Comparison of ENCODE assay signal across 25 cellular contexts in the genomic region with DNA sequence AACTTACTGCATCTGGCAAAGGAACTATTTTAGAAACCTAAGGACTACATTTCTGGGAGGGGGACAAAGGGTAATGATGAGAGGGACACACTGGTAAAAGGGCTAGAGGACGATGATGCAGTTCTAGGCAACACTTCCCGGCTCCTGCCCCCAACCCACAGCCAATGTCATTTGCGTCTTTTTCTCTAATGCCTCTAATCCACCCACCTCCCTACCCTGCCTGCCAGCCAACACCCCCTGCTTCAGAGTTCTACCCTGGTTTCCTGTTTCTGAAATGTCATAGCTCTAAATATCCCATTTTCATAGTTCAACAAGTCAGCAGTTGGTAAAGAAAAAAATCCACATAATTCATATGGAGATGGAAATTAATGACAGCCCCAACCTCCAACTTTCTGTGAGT.
A peak's percentile ranks its signal among the peaks of the same experiment; 100 is the strongest.
DNase-seq lines count a peak whose midpoint lies in the region; ATAC-seq and TF ChIP-seq lines count a peak whose summit lies in the region.
"Had no signal": no experiment of that assay in that cellular context is flagged by ENCODE, and none has a peak within 500 bp of the region (broad histone marks: within the 10 kb centered on the region; RNA-seq: fewer than 3 reads in every experiment).

No MANE protein-coding gene starts in this region.

- H3K27me3 ChIP-seq in CD4-positive, alpha-beta T cell (ENCODE audit: control insufficient read depth, insufficient read depth, low read length), result no peaks in the 10 kb centered on the region
- H3K27me3 ChIP-seq in right cardiac atrium (ENCODE audit: control insufficient read depth, insufficient read depth), result no peaks in the 10 kb centered on the region
- H3K27me3 ChIP-seq: cardiac muscle cell, testis, vagina had no signal

- H3K9me3 ChIP-seq in CD4-positive, alpha-beta T cell (ENCODE audit: control insufficient read depth, low read length), result no peaks in the 10 kb centered on the region
- no peaks in the 10 kb centered on the region for H3K9me3 ChIP-seq in right cardiac atrium (ENCODE audit: control insufficient read depth, low read length)
- H3K9me3 ChIP-seq: lower lobe of right lung, testis, vagina had no signal

- H3K4me3 Mint-ChIP-seq in CD4-positive, alpha-beta T cell, result peak overlapping the region; percentile 76
- H3K4me3 Mint-ChIP-seq in activated CD8-positive, alpha-beta T cell treated with anti-CD3 and anti-CD28 coated beads for 36 hours, result peak overlapping the region; percentile 62
- H3K4me3 Mint-ChIP-seq: IgD-negative memory B cell; natural killer cell treated with Interleukin-12 subunit alpha and Interleukin-12 subunit beta and Interleukin-15 and Interleukin-18, amount 100 ng/mL, for 72 hours had no signal

- ATAC-seq in CD4-positive, alpha-beta T cell (ENCODE audit: poor library complexity), result no peak
- ATAC-seq in activated CD8-positive, alpha-beta T cell treated with anti-CD3 and anti-CD28 coated beads for 36 hours, result peak; percentile 58
- ATAC-seq in right cardiac atrium, result no peak
- ATAC-seq: lower lobe of right lung; natural killer cell treated with Interleukin-12 subunit alpha and Interleukin-12 subunit beta and Interleukin-15 and Interleukin-18, amount 100 ng/mL, for 72 hours; Panc1 had no signal

- POLR2A ChIA-PET in CD4-positive, alpha-beta T cell (lab: Charles Lee), result interaction anchor here (0.7 to 2.6 kb wide), 3 partner anchors 9 to 18 kb away, joined by 3 to 12 read pairs (median 7); no protein-coding TSS in a partner anchor
- POLR2A ChIA-PET in activated CD8-positive, alpha-beta T cell treated with anti-CD3 and anti-CD28 coated beads for 36 hours (lab: Charles Lee), result no interaction called here

- no peak for TF ChIP-seq CTCF in CD4-positive, alpha-beta T cell (IDR thresholded peaks at IDR 0.05)
- TF ChIP-seq CTCF in activated CD8-positive, alpha-beta T cell treated with anti-CD3 and anti-CD28 coated beads for 36 hours (IDR thresholded peaks at IDR 0.05), result no peak
- no peak for TF ChIP-seq CTCF in coronary artery (IDR thresholded peaks at IDR 0.05)

- H3K27me3 Mint-ChIP-seq in CD4-positive, alpha-beta T cell, result peaks cover 16% of the 10 kb centered on the region
- peaks cover 8% of the 10 kb centered on the region for H3K27me3 Mint-ChIP-seq in activated CD8-positive, alpha-beta T cell treated with anti-CD3 and anti-CD28 coated beads for 36 hours

- in situ Hi-C loops in ACHN (cut with HindIII; ENCODE audit: low pct_ligation_motif_present, low pct_unique_long_range_greater_than_20kb, low sequenced_read_pairs), result no loop called here

- H3K36me3 Mint-ChIP-seq in CD4-positive, alpha-beta T cell (ENCODE audit: low read depth), result peaks cover 4% of the 10 kb centered on the region
- H3K36me3 Mint-ChIP-seq in activated CD8-positive, alpha-beta T cell treated with anti-CD3 and anti-CD28 coated beads for 36 hours (ENCODE audit: low read depth), result no peaks in the 10 kb centered on the region
- H3K36me3 Mint-ChIP-seq: CD8-positive, alpha-beta memory T cell; natural killer cell treated with Interleukin-12 subunit alpha and Interleukin-12 subunit beta and Interleukin-15 and Interleukin-18, amount 100 ng/mL, for 72 hours had no signal

- intact Hi-C loops in CD4-positive, alpha-beta T cell (cut with DNase I, micrococcal nuclease), result no loop called here
- intact Hi-C loops in activated CD8-positive, alpha-beta T cell treated with anti-CD3 and anti-CD28 coated beads for 36 hours (cut with micrococcal nuclease), result no loop called here
- intact Hi-C loops in right cardiac atrium (cut with DNase I), result no loop called here

- CTCF ChIA-PET in CD4-positive, alpha-beta T cell (lab: Charles Lee), result interaction anchor here (0.8 to 2.7 kb wide), 2 partner anchors 9 to 16 kb away, joined by 3 to 20 read pairs; no protein-coding TSS in a partner anchor
- CTCF ChIA-PET in activated CD8-positive, alpha-beta T cell treated with anti-CD3 and anti-CD28 coated beads for 36 hours (lab: Charles Lee), result interaction anchor here (1.7 to 4.1 kb wide), 2 partner anchors 16 to 20 kb away, joined by 3 to 30 read pairs; no protein-coding TSS in a partner anchor

- H3K27ac ChIP-seq in CD4-positive, alpha-beta T cell (ENCODE audit: low read depth, low read length), result no peak overlapping the region
- no peak overlapping the region for H3K27ac ChIP-seq in coronary artery
- no peak overlapping the region for H3K27ac ChIP-seq in right cardiac atrium (ENCODE audit: low read length)
- H3K27ac ChIP-seq: cardiac muscle cell, epithelial cell of prostate, lower lobe of right lung, testis, vagina had no signal

- H3K4me1 ChIP-seq in right cardiac atrium (ENCODE audit: control insufficient read depth, insufficient read depth, low read length), result no peaks in the 10 kb centered on the region
- H3K4me1 ChIP-seq: lower lobe of right lung, testis, vagina had no signal

- DNase-seq in activated CD4-positive, alpha-beta T cell treated with anti-CD3 and anti-CD28 coated beads for 48 hours, result peak; percentile 35
- no peak for DNase-seq in activated CD4-positive, alpha-beta T cell treated with anti-CD3 and anti-CD28 coated beads, Interleukin-2, amount 50 U/mL, for 1 hour
- no peak for DNase-seq in CD4-positive, alpha-beta T cell
- DNase-seq in activated CD8-positive, alpha-beta T cell treated with anti-CD3 and anti-CD28 coated beads for 36 hours, result peak; percentile 61
- peak; percentile 5 for DNase-seq in coronary artery (ENCODE audit: low spot score)
- no peak for DNase-seq in right cardiac atrium
- no peak for DNase-seq in ACHN
- DNase-seq in NCI-H187 (lab: John Stamatoyannopoulos, UW), result no peak
- DNase-seq: cortex of kidney; effector memory CD4-positive, alpha-beta T cell; hippocampal formation; lower lobe of right lung; NCI-H1048; NCI-H446; NCI-H748 treated with DMSO at 0.1 percent for 48 hours; SHP77 treated with DMSO at 0.1 percent for 48 hours; T-helper 9 cell; testis had no signal

- H3K4me3 ChIP-seq in coronary artery (no peak overlapping the region), right cardiac atrium (ENCODE audit: low read length) (no peak overlapping the region)
- H3K4me3 ChIP-seq: cardiac muscle cell, lower lobe of right lung, testis, vagina had no signal

- no peaks in the 10 kb centered on the region for H3K9me3 Mint-ChIP-seq in CD4-positive, alpha-beta T cell
- H3K9me3 Mint-ChIP-seq in activated CD8-positive, alpha-beta T cell treated with anti-CD3 and anti-CD28 coated beads for 36 hours, result no peaks in the 10 kb centered on the region
- H3K9me3 Mint-ChIP-seq: IgD-negative memory B cell; natural killer cell treated with Interleukin-12 subunit alpha and Interleukin-12 subunit beta and Interleukin-15 and Interleukin-18, amount 100 ng/mL, for 72 hours had no signal

- WGBS in right cardiac atrium, result 92% methylated on average over 3 of the region's 3 CpGs

- peak overlapping the region; percentile 67 for H3K27ac Mint-ChIP-seq in CD4-positive, alpha-beta T cell
- peak overlapping the region; percentile 70 for H3K27ac Mint-ChIP-seq in activated CD8-positive, alpha-beta T cell treated with anti-CD3 and anti-CD28 coated beads for 36 hours
- H3K27ac Mint-ChIP-seq: IgD-negative memory B cell; natural killer cell treated with Interleukin-12 subunit alpha and Interleukin-12 subunit beta and Interleukin-15 and Interleukin-18, amount 100 ng/mL, for 72 hours had no signal

- H3K4me1 Mint-ChIP-seq in CD4-positive, alpha-beta T cell (ENCODE audit: low read depth), result peaks cover 52% of the 10 kb centered on the region
- H3K4me1 Mint-ChIP-seq in activated CD8-positive, alpha-beta T cell treated with anti-CD3 and anti-CD28 coated beads for 36 hours (ENCODE audit: low read depth), result peaks cover 49% of the 10 kb centered on the region

Comparison
In these comparisons a context has a peak if more than half of its experiments do, and no peak if none do; other contexts are left out.
1. DNase-seq: peak in activated CD4-positive, alpha-beta T cell treated with anti-CD3 and anti-CD28 coated beads for 48 hours (single experiment), activated CD8-positive, alpha-beta T cell treated with anti-CD3 and anti-CD28 coated beads for 36 hours (single experiment) and coronary artery (single experiment); none in activated CD4-positive, alpha-beta T cell treated with anti-CD3 and anti-CD28 coated beads, Interleukin-2, amount 50 U/mL, for 1 hour (single experiment), CD4-positive, alpha-beta T cell (0 of 10), right cardiac atrium (0 of 3), ACHN (single experiment) and NCI-H187 (0 of 2).